ENCODE assay signal across 16 cellular contexts in genomic region chr11:2480874-2481220, GRCh38. TPM values are rescaled to one million over a fixed set of nuclear protein-coding genes. Genes with fewer than 3 reads are reported as not detected.
DNase-seq lines count a peak whose midpoint lies in the region; ATAC-seq and TF ChIP-seq lines count a peak whose summit lies in the region.
"Had no signal": no experiment of that assay in that cellular context is flagged by ENCODE, and none has a peak within 500 bp of the region (broad histone marks: within the 10 kb centered on the region; RNA-seq: fewer than 3 reads in every experiment).

No MANE protein-coding gene starts in this region.

- intact Hi-C loops in adrenal gland (cut with DNase I) = loop anchor here in 1 of 2 donors (5.0 kb wide), 1 partner anchor 34 kb away; the partner anchor contains the start of gene KCNQ1

- DNase-seq in NCI-H1694 treated with DMSO at 0.1 percent for 48 hours (lab: John Stamatoyannopoulos, UW) (peak; percentile 1), NCI-H1694 (lab: John Stamatoyannopoulos, UW) (no peak), NOMO-1 treated with DMSO at 0.1 percent for 48 hours (lab: John Stamatoyannopoulos, UW; ENCODE audit: unreplicated experiment) (peak; percentile 96), adrenal gland (peak in 4 of 7 donors; percentile 23 to 53 (median 37)), omental fat pad (ENCODE audit: low spot score) (peak; percentile 16), NCI-H146 treated with DMSO at 0.1 percent for 48 hours (lab: John Stamatoyannopoulos, UW; ENCODE audit: unreplicated experiment) (no peak)
- DNase-seq: dorsolateral prefrontal cortex, HFFc6, NCI-H2171 treated with DMSO at 0.1 percent for 48 hours, posterior cingulate gyrus had no signal

- peaks cover 51 to 66% of the 10 kb centered on the region in 2 donors for H3K4me1 ChIP-seq in adrenal gland (replicated peaks in 1 of 2)
- H3K4me1 ChIP-seq: gastrocnemius medialis had no signal

- no peak for TF ChIP-seq CTCF in adrenal gland (IDR thresholded peaks at IDR 0.05)
- no peak for TF ChIP-seq CTCF in omental fat pad (IDR thresholded peaks at IDR 0.05)

- 59 to 72% (median 62%) methylated on average over 7 of the region's 7 CpGs for WGBS in adrenal gland, 4 donors

- H3K27ac ChIP-seq in adrenal gland = peak overlapping the region; percentile 50 to 92 (median 75)
- H3K27ac ChIP-seq: 22Rv1, dorsolateral prefrontal cortex, gastrocnemius medialis had no signal

- no peaks in the 10 kb centered on the region for H3K9me3 ChIP-seq in adrenal gland (replicated peaks in 1 of 3)
- H3K9me3 ChIP-seq: gastrocnemius medialis had no signal

- no peak overlapping the region for H3K4me3 ChIP-seq in adrenal gland
- H3K4me3 ChIP-seq: dorsolateral prefrontal cortex, gastrocnemius medialis had no signal

- H3K27me3 ChIP-seq in adrenal gland = no peaks in the 10 kb centered on the region

- ATAC-seq in omental fat pad (ENCODE audit: low FRiP score) (no peak), HG03039 (IDR thresholded peaks at IDR 0.05; ENCODE audit: unreplicated experiment) (no peak), GM21737 (IDR thresholded peaks at IDR 0.05; ENCODE audit: unreplicated experiment) (no peak)
- ATAC-seq: gastrocnemius medialis, Panc1 had no signal

- no peaks in the 10 kb centered on the region for H3K36me3 ChIP-seq in adrenal gland (replicated peaks in 1 of 2)
- H3K36me3 ChIP-seq: gastrocnemius medialis had no signal

- TF ChIP-seq POLR2A in adrenal gland (IDR thresholded peaks at IDR 0.05) = no peak

RNA-seq across cellular contexts. Expression of gene KCNQ1, which starts 36.0 kb away (rescaled TPM):
- 100 to 1,000 TPM; 305 to 447 (median 355) TPM for total RNA-seq in adrenal gland
- 100 to 1,000 TPM; 158 to 231 (median 182) TPM for polyA plus RNA-seq in adrenal gland
- total RNA-seq in omental fat pad = 1 to 10 TPM; 4.5 to 5.9 (median 5.2) TPM
- total RNA-seq: HFFc6 had no signal

RNA-seq across cellular contexts. Expression of gene TRPM5, which starts 36.5 kb away (rescaled TPM):
- total RNA-seq in adrenal gland (1 to 10 TPM in 3 of 8 donors, under 1 TPM in 5; 0.32 to 2.4 (median 0.83) TPM), omental fat pad (under 1 TPM in 1 of 4 donors, not detected in 3; 0.63 TPM)
- 1 to 10 TPM in 2 of 3 donors, not detected in 1; 3.0 to 7.4 TPM for polyA plus RNA-seq in adrenal gland
- total RNA-seq: gastrocnemius medialis, HFFc6, lower leg skin had no signal

Comparison
In these comparisons a context has a peak if more than half of its experiments do, and no peak if none do; other contexts are left out.
1. DNase-seq: peak in NCI-H1694 treated with DMSO at 0.1 percent for 48 hours (single experiment), NOMO-1 treated with DMSO at 0.1 percent for 48 hours (single experiment), adrenal gland (4 of 7) and omental fat pad (single experiment); none in NCI-H1694 (single experiment) and NCI-H146 treated with DMSO at 0.1 percent for 48 hours (single experiment).
2. RNA of gene KCNQ1, which starts 36.0 kb away (total RNA-seq): 305 to 447 TPM in adrenal gland; 4.5 to 5.9 TPM in omental fat pad; every median in the first group is over 10 times any median in the second.